13 cellular contexts compared by ENCODE assay signal in the genomic region with DNA sequence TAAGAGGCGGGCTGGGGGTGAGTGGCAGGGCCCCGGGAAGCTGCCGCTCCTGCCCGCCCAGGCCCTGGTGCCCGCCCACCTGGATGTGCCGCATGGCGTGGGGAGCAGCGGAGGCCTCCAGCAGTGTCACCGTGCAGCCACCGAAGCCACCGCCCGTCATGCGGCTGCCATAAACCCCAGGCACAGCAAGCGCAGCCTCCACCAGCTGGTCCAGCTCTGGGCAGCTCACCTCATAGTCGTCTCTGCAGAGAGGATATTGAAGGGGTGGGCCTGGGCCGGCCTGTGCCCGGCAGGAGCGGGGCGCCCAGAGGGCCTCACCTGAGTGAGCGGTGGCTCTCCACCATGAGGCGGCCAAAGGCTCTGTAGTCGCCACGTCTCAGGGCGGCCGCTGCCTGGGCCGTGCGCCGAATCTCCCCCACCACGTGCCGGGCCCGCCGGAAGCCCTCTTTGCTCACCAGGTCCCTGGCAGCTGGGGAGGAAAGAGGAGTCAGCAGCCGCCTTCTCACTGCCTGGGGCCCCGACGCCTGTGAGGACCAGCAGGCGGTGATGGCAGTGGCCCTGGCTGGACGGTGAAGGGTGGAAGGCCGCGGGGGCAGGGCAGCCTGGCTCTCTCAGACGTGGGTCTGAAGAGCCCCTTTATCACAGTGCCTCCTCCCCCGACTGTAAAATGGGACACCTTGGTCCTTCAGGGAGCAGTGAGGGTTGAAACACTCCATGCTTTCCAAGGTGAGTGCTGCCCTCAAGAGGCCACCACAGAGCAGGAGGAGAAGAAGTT. TPM values are rescaled to one million over a fixed set of nuclear protein-coding genes. Genes with fewer than 3 reads are reported as not detected.
A peak's percentile ranks its signal among the peaks of the same experiment; 100 is the strongest.
DNase-seq lines count a peak whose midpoint lies in the region; ATAC-seq and TF ChIP-seq lines count a peak whose summit lies in the region.
"Had no signal": no experiment of that assay in that cellular context is flagged by ENCODE, and none has a peak within 500 bp of the region (broad histone marks: within the 10 kb centered on the region; RNA-seq: fewer than 3 reads in every experiment).

No MANE protein-coding gene starts in this region.

- H3K79me2 ChIP-seq in trophoblast cell (ENCODE audit: control insufficient read depth, insufficient read depth, low read length, poor library complexity), result peaks cover 2% of the 10 kb centered on the region

- no peak overlapping the region for H3K9ac ChIP-seq in trophoblast cell (ENCODE audit: low read length)

- H3K9me3 ChIP-seq in trophoblast cell (ENCODE audit: insufficient read depth, low read depth, low read length), result no peaks in the 10 kb centered on the region
- H3K9me3 ChIP-seq: upper lobe of left lung had no signal

- H3K23ac ChIP-seq in trophoblast cell (ENCODE audit: low read length), result no peak overlapping the region

- H3K36me3 ChIP-seq in trophoblast cell (ENCODE audit: control insufficient read depth in 1 of 2, insufficient read depth in 2 of 2, low read length in 2 of 2), result peaks cover 20 to 25% of the 10 kb centered on the region in 2 experiments

- H3K27me3 ChIP-seq in trophoblast cell (ENCODE audit: insufficient read depth, low read length), result no peaks in the 10 kb centered on the region
- H3K27me3 ChIP-seq: upper lobe of left lung had no signal

- TF ChIP-seq CTCF in cardiac fibroblast (IDR thresholded peaks at IDR 0.05; ENCODE audit: low read depth, low read length) (peak; percentile 46), osteocyte (IDR thresholded peaks at IDR 0.05) (peak; percentile 39)

- no peak overlapping the region for H3K27ac ChIP-seq in trophoblast cell (ENCODE audit: low read depth, low read length)
- H3K27ac ChIP-seq: upper lobe of left lung had no signal

- no peak for ATAC-seq in GM18517 (IDR thresholded peaks at IDR 0.05; ENCODE audit: unreplicated experiment)

- H3K4me3 Mint-ChIP-seq in osteocyte (ENCODE audit: unreplicated experiment), result no peak overlapping the region
- H3K4me3 Mint-ChIP-seq: activated T-helper 1 cell treated with anti-CD3 and anti-CD28 coated beads, Interleukin-12 subunit alpha, Interleukin-12 subunit beta, Interleukin-2, Interleukin-4 antibody, amounts not matched to agents 30 ng/mL and 10 ng/mL and 1 ng/mL, durations not matched to agents 14 hours and 24 hours and 36 hours had no signal

- no peak overlapping the region for H2BK5ac ChIP-seq in trophoblast cell (ENCODE audit: low read depth, low read length, poor library complexity)

- peaks cover 6% of the 10 kb centered on the region for H3K79me1 ChIP-seq in trophoblast cell (ENCODE audit: low read length)

- no peak overlapping the region for H3K4ac ChIP-seq in trophoblast cell (ENCODE audit: low read depth, low read length)

- H3K36me3 Mint-ChIP-seq in osteocyte (ENCODE audit: unreplicated experiment), result peaks cover 16% of the 10 kb centered on the region

- no peaks in the 10 kb centered on the region for H3K27me3 Mint-ChIP-seq in osteocyte (ENCODE audit: unreplicated experiment)

- DNase-seq in DMS 273 (lab: John Stamatoyannopoulos, UW; ENCODE audit: unreplicated experiment) (peak; percentile 50), DMS 273 treated with DMSO at 0.1 percent for 48 hours (lab: John Stamatoyannopoulos, UW) (no peak), Kasumi-1 (lab: John Stamatoyannopoulos, UW) (peak; percentile 43 to 49), cardiac fibroblast (ENCODE audit: low read depth in 2 of 2) (no peak), osteocyte (ENCODE audit: extremely low spot score, unreplicated experiment) (no peak), trophoblast cell (no peak)
- no peak for DNase-seq in activated CD4-positive, alpha-beta T cell treated with anti-CD3 and anti-CD28 coated beads for 1 hour
- DNase-seq: caudate nucleus, GF-D8, NCI-H1694 treated with DMSO at 0.1 percent for 48 hours had no signal

- no CpG with 5 or more reads among the region's 41 CpGs for WGBS in trophoblast cell (ENCODE audit: extremely low coverage, insufficient coverage, insufficient read length)

- H3K4me3 ChIP-seq in cardiac fibroblast (replicated peaks in 1 of 2; ENCODE audit: low read depth in 2 of 2, low read length in 2 of 2) (no peak overlapping the region), trophoblast cell (ENCODE audit: low read depth, low read length) (no peak overlapping the region)
- H3K4me3 ChIP-seq: upper lobe of left lung had no signal

- H4K8ac ChIP-seq in trophoblast cell (ENCODE audit: low read depth, low read length), result no peak overlapping the region

- H4K91ac ChIP-seq in trophoblast cell (ENCODE audit: low read depth, low read length), result no peak overlapping the region

- H3K27ac Mint-ChIP-seq in osteocyte (ENCODE audit: unreplicated experiment), result no peak overlapping the region
- H3K27ac Mint-ChIP-seq: activated T-helper 1 cell treated with anti-CD3 and anti-CD28 coated beads, Interleukin-12 subunit alpha, Interleukin-12 subunit beta, Interleukin-2, Interleukin-4 antibody, amounts not matched to agents 30 ng/mL and 10 ng/mL and 1 ng/mL, durations not matched to agents 14 hours and 24 hours and 36 hours had no signal

- H3K4me1 Mint-ChIP-seq in osteocyte (ENCODE audit: unreplicated experiment), result peaks cover 18% of the 10 kb centered on the region

- H2AK5ac ChIP-seq in trophoblast cell (ENCODE audit: low read length), result no peak overlapping the region

- H3K4me2 ChIP-seq in trophoblast cell (ENCODE audit: low read length), result no peak overlapping the region

- H2AFZ ChIP-seq in trophoblast cell (ENCODE audit: insufficient read depth, low read length, poor library complexity), result no peak overlapping the region

- no peaks in the 10 kb centered on the region for H3K9me3 Mint-ChIP-seq in osteocyte (ENCODE audit: unreplicated experiment)
- H3K9me3 Mint-ChIP-seq: activated T-helper 1 cell treated with anti-CD3 and anti-CD28 coated beads, Interleukin-12 subunit alpha, Interleukin-12 subunit beta, Interleukin-2, Interleukin-4 antibody, amounts not matched to agents 30 ng/mL and 10 ng/mL and 1 ng/mL, durations not matched to agents 14 hours and 24 hours and 36 hours had no signal

- no peak overlapping the region for H2BK120ac ChIP-seq in trophoblast cell (ENCODE audit: insufficient read depth, low read length, poor library complexity)

- no peak overlapping the region for H3K18ac ChIP-seq in trophoblast cell (ENCODE audit: low read length)

- no peak overlapping the region for H2BK12ac ChIP-seq in trophoblast cell (ENCODE audit: low read length)

- H4K12ac ChIP-seq in trophoblast cell (ENCODE audit: low read depth, low read length), result no peak overlapping the region

- no peak overlapping the region for H3K14ac ChIP-seq in trophoblast cell (ENCODE audit: low read length)

- H3K4me1 ChIP-seq in trophoblast cell (ENCODE audit: control insufficient read depth in 1 of 2, insufficient read depth in 2 of 2, low read length in 2 of 2), result peaks cover 4% of the 10 kb centered on the region in 2 experiments

RNA-seq across cellular contexts. Expression of a gene that starts 6.7 kb away (rescaled TPM):
- total RNA-seq in osteocyte, result 30.3 and 31.2 TPM in 2 replicates
- 14.2 TPM in 2 replicates for polyA plus RNA-seq in trophoblast cell (2013)

RNA-seq across cellular contexts. Expression of a gene that starts 26.3 kb away (rescaled TPM):
- total RNA-seq in osteocyte, result 35.1 and 38.2 TPM in 2 replicates
- 20.5 and 22.3 TPM in 2 replicates for polyA plus RNA-seq in trophoblast cell (2013)

RNA-seq across cellular contexts. Expression of a gene that starts 37.1 kb away (rescaled TPM):
- 460 and 524 TPM in 2 replicates for total RNA-seq in osteocyte
- 81.0 and 90.8 TPM in 2 replicates for polyA plus RNA-seq in trophoblast cell (2013)

Comparison
In these comparisons a context has a peak if more than half of its experiments do, and no peak if none do; other contexts are left out.
1. DNase-seq: peak in DMS 273 (single experiment) and Kasumi-1 (2 of 2); none in DMS 273 treated with DMSO at 0.1 percent for 48 hours (single experiment), cardiac fibroblast (0 of 2), osteocyte (single experiment), trophoblast cell (0 of 2) and activated CD4-positive, alpha-beta T cell treated with anti-CD3 and anti-CD28 coated beads for 1 hour (single experiment).